ENCODE assay signal across 10 cellular contexts in genomic region chr3:125024817-125025216, GRCh38. TPM values are rescaled to one million over a fixed set of nuclear protein-coding genes. Genes with fewer than 3 reads are reported as not detected.
DNase-seq lines count a peak whose midpoint lies in the region; ATAC-seq and TF ChIP-seq lines count a peak whose summit lies in the region.
"Had no signal": no experiment of that assay in that cellular context is flagged by ENCODE, and none has a peak within 500 bp of the region (broad histone marks: within the 10 kb centered on the region; RNA-seq: fewer than 3 reads in every experiment).

No MANE protein-coding gene starts in this region.

- no peak for DNase-seq in activated naive CD8-positive, alpha-beta T cell treated with anti-CD3 and anti-CD28 coated beads, Interleukin-2, amount 10 ng/mL, durations not matched to agents 7 days and 5 days
- no peak for DNase-seq in activated naive CD8-positive, alpha-beta T cell treated with anti-CD3 and anti-CD28 coated beads, Interleukin-2, amount 50 U/mL, for 24 hours
- DNase-seq in esophagus muscularis mucosa (ENCODE audit: extremely low spot score) = no peak
- no peak for DNase-seq in mucosa of descending colon
- no peak for DNase-seq in uterus
- DNase-seq in NCI-H1436 (lab: John Stamatoyannopoulos, UW) = no peak
- DNase-seq: NCI-H1930; stimulated activated naive CD4-positive, alpha-beta T cell treated with Interleukin-2 at 50 U/mL for 16 hours had no signal

- intact Hi-C loops in esophagus muscularis mucosa (cut with DNase I) = no loop called here
- intact Hi-C loops in mucosa of descending colon (cut with DNase I, micrococcal nuclease) = no loop called here
- intact Hi-C loops in uterus (cut with DNase I; ENCODE audit: low total_unique reads) = no loop called here

- no peak for TF ChIP-seq CTCF in esophagus muscularis mucosa (IDR thresholded peaks at IDR 0.05)
- no peak for TF ChIP-seq CTCF in mucosa of descending colon (IDR thresholded peaks at IDR 0.05)
- TF ChIP-seq CTCF in uterus (IDR thresholded peaks at IDR 0.05) = no peak

- H3K9me3 ChIP-seq in esophagus muscularis mucosa (no peaks in the 10 kb centered on the region), mucosa of descending colon (no peaks in the 10 kb centered on the region), uterus (no peaks in the 10 kb centered on the region)

- WGBS in esophagus muscularis mucosa = 34% methylated on average over 5 of the region's 5 CpGs

- peak overlapping the region; percentile 31 for H3K4me3 Mint-ChIP-seq in activated naive CD8-positive, alpha-beta T cell treated with anti-CD3 and anti-CD28 coated beads, Interleukin-2, amount 10 ng/mL, durations not matched to agents 7 days and 5 days
- no peak overlapping the region for H3K4me3 Mint-ChIP-seq in activated naive CD8-positive, alpha-beta T cell treated with anti-CD3 and anti-CD28 coated beads, Interleukin-2, amount 50 U/mL, for 24 hours

- H3K36me3 Mint-ChIP-seq in activated naive CD8-positive, alpha-beta T cell treated with anti-CD3 and anti-CD28 coated beads, Interleukin-2, amount 10 ng/mL, durations not matched to agents 7 days and 5 days = peaks cover 79% of the 10 kb centered on the region
- H3K36me3 Mint-ChIP-seq in activated naive CD8-positive, alpha-beta T cell treated with anti-CD3 and anti-CD28 coated beads, Interleukin-2, amount 50 U/mL, for 24 hours (ENCODE audit: low read depth) = peaks cover 77% of the 10 kb centered on the region

- H3K27ac ChIP-seq in esophagus muscularis mucosa (replicated peaks in 1 of 4) (peak overlapping the region; percentile 21 to 62 (median 54)), uterus (peak overlapping the region; percentile 2 to 48)

- no peak for TF ChIP-seq EP300 in esophagus muscularis mucosa (IDR thresholded peaks at IDR 0.05)

- no peaks in the 10 kb centered on the region for H3K27me3 Mint-ChIP-seq in activated naive CD8-positive, alpha-beta T cell treated with anti-CD3 and anti-CD28 coated beads, Interleukin-2, amount 10 ng/mL, durations not matched to agents 7 days and 5 days
- no peaks in the 10 kb centered on the region for H3K27me3 Mint-ChIP-seq in activated naive CD8-positive, alpha-beta T cell treated with anti-CD3 and anti-CD28 coated beads, Interleukin-2, amount 50 U/mL, for 24 hours

- H3K27ac Mint-ChIP-seq in activated naive CD8-positive, alpha-beta T cell treated with anti-CD3 and anti-CD28 coated beads, Interleukin-2, amount 10 ng/mL, durations not matched to agents 7 days and 5 days = peak overlapping the region; percentile 55
- no peak overlapping the region for H3K27ac Mint-ChIP-seq in activated naive CD8-positive, alpha-beta T cell treated with anti-CD3 and anti-CD28 coated beads, Interleukin-2, amount 50 U/mL, for 24 hours

- peaks cover 63% of the 10 kb centered on the region for H3K4me1 Mint-ChIP-seq in activated naive CD8-positive, alpha-beta T cell treated with anti-CD3 and anti-CD28 coated beads, Interleukin-2, amount 10 ng/mL, durations not matched to agents 7 days and 5 days
- peaks cover 27% of the 10 kb centered on the region for H3K4me1 Mint-ChIP-seq in activated naive CD8-positive, alpha-beta T cell treated with anti-CD3 and anti-CD28 coated beads, Interleukin-2, amount 50 U/mL, for 24 hours

- H3K36me3 ChIP-seq in esophagus muscularis mucosa (peaks cover 24 to 64% (median 53%) of the 10 kb centered on the region in 4 donors), mucosa of descending colon (ENCODE audit: low read depth) (no peaks in the 10 kb centered on the region), uterus (no peaks in the 10 kb centered on the region)

- TF ChIP-seq POLR2A in esophagus muscularis mucosa (IDR thresholded peaks at IDR 0.05; ENCODE audit: low read depth) (no peak), uterus (IDR thresholded peaks at IDR 0.05) (no peak)

- H3K27me3 ChIP-seq in esophagus muscularis mucosa (no peaks in the 10 kb centered on the region), uterus (no peaks in the 10 kb centered on the region)

- no peak for ATAC-seq in activated naive CD8-positive, alpha-beta T cell treated with anti-CD3 and anti-CD28 coated beads, Interleukin-2, amount 10 ng/mL, durations not matched to agents 7 days and 5 days (ENCODE audit: low read depth)
- ATAC-seq in activated naive CD8-positive, alpha-beta T cell treated with anti-CD3 and anti-CD28 coated beads, Interleukin-2, amount 50 U/mL, for 24 hours = no peak
- ATAC-seq in mucosa of descending colon = peak; percentile 55
- no peak for ATAC-seq in HG03442 (IDR thresholded peaks at IDR 0.05; ENCODE audit: unreplicated experiment)
- ATAC-seq in HG02970 (IDR thresholded peaks at IDR 0.05; ENCODE audit: low FRiP score, unreplicated experiment) = no peak

- POLR2A ChIA-PET in activated naive CD8-positive, alpha-beta T cell treated with anti-CD3 and anti-CD28 coated beads, Interleukin-2, amount 10 ng/mL, durations not matched to agents 7 days and 5 days (lab: Charles Lee) = interaction anchor here (1.2 kb wide), 1 partner anchor 27 kb away, joined by 3 read pairs; no protein-coding TSS in a partner anchor

- H3K9me3 Mint-ChIP-seq in activated naive CD8-positive, alpha-beta T cell treated with anti-CD3 and anti-CD28 coated beads, Interleukin-2, amount 10 ng/mL, durations not matched to agents 7 days and 5 days = no peaks in the 10 kb centered on the region
- H3K9me3 Mint-ChIP-seq in activated naive CD8-positive, alpha-beta T cell treated with anti-CD3 and anti-CD28 coated beads, Interleukin-2, amount 50 U/mL, for 24 hours = no peaks in the 10 kb centered on the region

- H3K4me3 ChIP-seq in esophagus muscularis mucosa = peak overlapping the region in 1 of 4 donors; percentile 11
- no peak overlapping the region for H3K4me3 ChIP-seq in mucosa of descending colon
- H3K4me3 ChIP-seq in uterus = no peak overlapping the region

- H3K4me1 ChIP-seq in esophagus muscularis mucosa (peaks cover 12 to 49% (median 41%) of the 10 kb centered on the region in 4 donors), mucosa of descending colon (ENCODE audit: low read depth) (peaks cover 4% of the 10 kb centered on the region), uterus (no peaks in the 10 kb centered on the region)

RNA-seq across cellular contexts. Expression of gene HEG1, which starts 31.0 kb away (rescaled TPM):
- 10 to 100 TPM; 49.1 to 49.5 TPM for total RNA-seq in activated naive CD8-positive, alpha-beta T cell treated with anti-CD3 and anti-CD28 coated beads, Interleukin-2, amount 10 ng/mL, durations not matched to agents 7 days and 5 days
- total RNA-seq in esophagus muscularis mucosa = 10 to 100 TPM; 47.8 to 91.7 (median 76.8) TPM
- total RNA-seq in mucosa of descending colon = 10 to 100 TPM in 2 of 3 donors, 1 to 10 TPM in 1; 7.4 to 45.3 (median 15.0) TPM
- total RNA-seq in uterus = 10 to 100 TPM; 64.8 to 97.0 (median 71.7) TPM
